In the genomic region with DNA sequence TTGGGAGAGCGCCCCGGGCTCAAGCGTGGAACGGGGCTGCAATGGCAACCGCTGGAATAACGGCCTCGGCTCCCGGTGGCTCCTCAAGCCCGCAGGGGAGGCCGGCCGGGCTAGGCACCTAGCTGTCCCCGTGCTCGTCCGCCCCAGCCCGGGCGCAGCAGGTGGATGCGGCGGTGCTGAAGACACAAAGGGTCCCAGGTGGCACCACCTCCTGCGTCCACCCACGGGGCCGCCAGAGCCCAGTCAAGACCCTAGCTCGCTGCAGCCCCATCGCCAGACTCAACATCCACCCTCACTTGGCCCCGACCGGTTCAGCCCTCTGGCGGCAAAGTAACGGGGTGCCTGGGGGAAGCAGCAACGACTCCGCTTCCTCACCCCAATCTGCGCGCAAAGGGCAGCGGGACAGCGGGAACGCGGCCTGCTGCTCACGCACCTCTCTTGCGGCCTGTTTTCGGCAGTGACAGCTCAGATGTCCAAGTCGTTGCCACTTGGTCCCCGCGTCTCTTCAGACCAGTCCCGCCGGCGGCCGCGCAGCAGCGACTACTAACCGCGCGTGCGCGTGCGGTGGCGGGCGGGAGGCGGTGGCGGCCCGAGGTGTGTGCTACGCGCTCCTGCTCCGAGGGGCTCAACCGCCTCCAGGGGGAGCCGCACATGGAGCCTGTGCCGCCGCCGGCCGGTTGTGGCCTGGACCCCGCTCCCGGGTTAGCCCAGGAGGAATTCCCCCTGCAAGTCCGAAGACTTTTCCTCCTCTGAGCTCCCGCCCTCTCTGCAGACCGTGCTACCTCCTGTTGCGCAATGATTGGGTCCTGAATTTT, we compare ENCODE assay signal across 9 cellular contexts. TPM values are rescaled to one million over a fixed set of nuclear protein-coding genes. Genes with fewer than 3 reads are reported as not detected.
DNase-seq lines count a peak whose midpoint lies in the region; ATAC-seq and TF ChIP-seq lines count a peak whose summit lies in the region.
"Had no signal": no experiment of that assay in that cellular context is flagged by ENCODE, and none has a peak within 500 bp of the region (broad histone marks: within the 10 kb centered on the region; RNA-seq: fewer than 3 reads in every experiment).

CLGN (minus strand) TSS at position 545 of the 815 bp plus-strand sequence. CDS start 14,570 bp downstream, outside the sequence.

- peaks cover 46% of the 10 kb centered on the region for H3K27me3 Mint-ChIP-seq in mesothelial cell of epicardium (ENCODE audit: low read depth)

- no peaks in the 10 kb centered on the region for H3K9me3 Mint-ChIP-seq in mesothelial cell of epicardium

- peak within 1 kb of the TSS; percentile 63 for H3K9ac ChIP-seq in BLaER1

- peak within 1 kb of the TSS; percentile 64 for H3K4me2 ChIP-seq in BLaER1

- peaks cover 8% of the 10 kb centered on the region for H3K4me1 Mint-ChIP-seq in mesothelial cell of epicardium

- DNase-seq in NCI-H524 (lab: John Stamatoyannopoulos, UW), result peak; percentile 63 to 78
- peak; percentile 85 for DNase-seq in activated CD8-positive, alpha-beta memory T cell treated with anti-CD3 and anti-CD28 coated beads for 24 hours
- peak; percentile 38 for DNase-seq in epidermal melanocyte (ENCODE audit: insufficient read length, low spot score)
- peak; percentile 83 to 90 for DNase-seq in mesothelial cell of epicardium (ENCODE audit: low spot score in 2 of 2, unreplicated experiment in 2 of 2)
- peak; percentile 74 for DNase-seq in stimulated activated CD8-positive, alpha-beta memory T cell treated with anti-CD3 and anti-CD28 coated beads, Interleukin-4, amount 100 ng/mL, for 48 hours

- peak; percentile 92 for ATAC-seq in GM19328 (IDR thresholded peaks at IDR 0.05; ENCODE audit: unreplicated experiment)
- ATAC-seq in HG03442 (IDR thresholded peaks at IDR 0.05; ENCODE audit: unreplicated experiment), result peak; percentile 87

- H4K20me1 ChIP-seq in BLaER1, result no peaks in the 10 kb centered on the region

- H3K4me1 ChIP-seq in BLaER1, result no peaks in the 10 kb centered on the region

- H3K4me3 ChIP-seq in BLaER1, result peak within 1 kb of the TSS; percentile 72

- peak within 1 kb of the TSS; percentile 38; the same call in 1 of the 2 replicates for H3K27ac ChIP-seq in BLaER1

- H3K4me3 Mint-ChIP-seq in mesothelial cell of epicardium, result peak within 1 kb of the TSS; percentile 85

- H3K27ac Mint-ChIP-seq in mesothelial cell of epicardium, result no peak within 1 kb of the TSS

- no peaks in the 10 kb centered on the region for H3K36me3 ChIP-seq in BLaER1

- no peaks in the 10 kb centered on the region for H3K36me3 Mint-ChIP-seq in mesothelial cell of epicardium

- TF ChIP-seq CTCF in mesothelial cell of epicardium (IDR thresholded peaks at IDR 0.05; ENCODE audit: unreplicated experiment), result no peak

- no peaks in the 10 kb centered on the region for H3K27me3 ChIP-seq in BLaER1

- peaks cover 11% of the 10 kb centered on the region for H3K9me3 ChIP-seq in BLaER1

RNA-seq across cellular contexts. Expression of gene CLGN, which starts in this region (rescaled TPM):
- 1.6 to 1.8 TPM (median 1.6 TPM) in 3 replicates for total RNA-seq in mesothelial cell of epicardium
- total RNA-seq: T-helper 1 cell treated with Interleukin-12 subunit alpha and Interleukin-12 subunit beta and Interleukin-4 antibody, amounts not matched to agents 30 ng/mL and 1 ng/mL, for 36 hours had no signal

Comparison
In these comparisons a context has a peak if more than half of its experiments do, and no peak if none do; other contexts are left out.
1. Peak in every context shown above with its lines: DNase-seq, ATAC-seq, H3K4me3 ChIP-seq and H3K27ac ChIP-seq.